ENCODE assay signal across 12 cellular contexts in genomic region chr9:89481161-89481915, GRCh38. TPM values are rescaled to one million over a fixed set of nuclear protein-coding genes. Genes with fewer than 3 reads are reported as not detected.
DNase-seq lines count a peak whose midpoint lies in the region; ATAC-seq, FAIRE-seq and TF ChIP-seq lines count a peak whose summit lies in the region.
"Had no signal": no experiment of that assay in that cellular context is flagged by ENCODE, and none has a peak within 500 bp of the region (broad histone marks: within the 10 kb centered on the region; RNA-seq: fewer than 3 reads in every experiment).

No MANE protein-coding gene starts in this region.

- FAIRE-seq in small intestine (lab: Jason Lieb, UNC): no peak
- FAIRE-seq: GM12892 had no signal

- ATAC-seq in T-helper 17 cell: peak; percentile 29
- ATAC-seq in natural killer cell treated with Interleukin-12 subunit alpha and Interleukin-12 subunit beta and Interleukin-15 and Interleukin-18, amount 100 ng/mL, for 72 hours: peak in 1 of 2 donors; percentile 17
- ATAC-seq in HG02884 (IDR thresholded peaks at IDR 0.05; ENCODE audit: unreplicated experiment): no peak
- no peak for ATAC-seq in HG02852 (IDR thresholded peaks at IDR 0.05; ENCODE audit: unreplicated experiment)

- peak overlapping the region; percentile 40 for H3K4me2 ChIP-seq in BLaER1

- H3K4me3 Mint-ChIP-seq in T-helper 17 cell: peak overlapping the region; percentile 99
- H3K4me3 Mint-ChIP-seq in activated naive CD8-positive, alpha-beta T cell treated with anti-CD3 and anti-CD28 coated beads for 36 hours: peak overlapping the region; percentile 82
- H3K4me3 Mint-ChIP-seq in natural killer cell treated with Interleukin-12 subunit alpha and Interleukin-12 subunit beta and Interleukin-15 and Interleukin-18, amount 100 ng/mL, for 72 hours: peak overlapping the region; percentile 82
- no peak overlapping the region for H3K4me3 Mint-ChIP-seq in progenitor cell of endocrine pancreas (ENCODE audit: low read depth)

- H3K4me3 ChIP-seq in BLaER1: no peak overlapping the region
- no peak overlapping the region for H3K4me3 ChIP-seq in small intestine (ENCODE audit: low read depth in 1 of 2, low read length in 2 of 2)

- H4K20me1 ChIP-seq in BLaER1: peaks cover 90% of the 10 kb centered on the region

- H3K27ac ChIP-seq in BLaER1 (peak overlapping the region; percentile 56), small intestine (ENCODE audit: low read depth in 1 of 2, low read length in 1 of 2) (peak overlapping the region in 1 of 2 donors; percentile 53)

- TF ChIP-seq CTCF in progenitor cell of endocrine pancreas (IDR thresholded peaks at IDR 0.05; ENCODE audit: unreplicated experiment): no peak

- 76 to 88% (median 79%) methylated on average over 18 of the region's 18 CpGs for WGBS in small intestine, 3 donors

- no peak overlapping the region for H3K9ac ChIP-seq in BLaER1

- H3K4me1 Mint-ChIP-seq in T-helper 17 cell (peaks cover 78% of the 10 kb centered on the region), progenitor cell of endocrine pancreas (ENCODE audit: low read depth) (peaks cover 13% of the 10 kb centered on the region)
- H3K4me1 Mint-ChIP-seq in activated naive CD8-positive, alpha-beta T cell treated with anti-CD3 and anti-CD28 coated beads for 36 hours: peaks cover 82% of the 10 kb centered on the region
- peaks cover 86 to 88% of the 10 kb centered on the region in 2 donors for H3K4me1 Mint-ChIP-seq in natural killer cell treated with Interleukin-12 subunit alpha and Interleukin-12 subunit beta and Interleukin-15 and Interleukin-18, amount 100 ng/mL, for 72 hours (ENCODE audit: low read depth in 2 of 2)

- peak overlapping the region; percentile 97 for H3K27ac Mint-ChIP-seq in T-helper 17 cell
- H3K27ac Mint-ChIP-seq in activated naive CD8-positive, alpha-beta T cell treated with anti-CD3 and anti-CD28 coated beads for 36 hours: peak overlapping the region; percentile 98
- peak overlapping the region; percentile 36 to 79 for H3K27ac Mint-ChIP-seq in natural killer cell treated with Interleukin-12 subunit alpha and Interleukin-12 subunit beta and Interleukin-15 and Interleukin-18, amount 100 ng/mL, for 72 hours
- no peak overlapping the region for H3K27ac Mint-ChIP-seq in progenitor cell of endocrine pancreas

- H3K27me3 Mint-ChIP-seq in T-helper 17 cell (no peaks in the 10 kb centered on the region), progenitor cell of endocrine pancreas (no peaks in the 10 kb centered on the region)
- peaks cover 15% of the 10 kb centered on the region for H3K27me3 Mint-ChIP-seq in activated naive CD8-positive, alpha-beta T cell treated with anti-CD3 and anti-CD28 coated beads for 36 hours
- no peaks in the 10 kb centered on the region for H3K27me3 Mint-ChIP-seq in natural killer cell treated with Interleukin-12 subunit alpha and Interleukin-12 subunit beta and Interleukin-15 and Interleukin-18, amount 100 ng/mL, for 72 hours

- H3K36me3 Mint-ChIP-seq in T-helper 17 cell (ENCODE audit: low read depth) (peaks cover 19% of the 10 kb centered on the region), progenitor cell of endocrine pancreas (ENCODE audit: insufficient read depth) (peaks cover 7% of the 10 kb centered on the region)
- peaks cover 75% of the 10 kb centered on the region for H3K36me3 Mint-ChIP-seq in activated naive CD8-positive, alpha-beta T cell treated with anti-CD3 and anti-CD28 coated beads for 36 hours
- peaks cover 23% of the 10 kb centered on the region for H3K36me3 Mint-ChIP-seq in natural killer cell treated with Interleukin-12 subunit alpha and Interleukin-12 subunit beta and Interleukin-15 and Interleukin-18, amount 100 ng/mL, for 72 hours

- no peak for DNase-seq in T-helper 17 cell
- no peak for DNase-seq in activated naive CD8-positive, alpha-beta T cell treated with anti-CD3 and anti-CD28 coated beads for 36 hours
- no peak for DNase-seq in natural killer cell treated with Interleukin-12 subunit alpha and Interleukin-12 subunit beta and Interleukin-15 and Interleukin-18, amount 100 ng/mL, for 72 hours (ENCODE audit: low spot score)
- DNase-seq in progenitor cell of endocrine pancreas (ENCODE audit: low spot score, unreplicated experiment): no peak
- DNase-seq in small intestine: no peak
- DNase-seq: GOT3, NCI-H510A treated with DMSO at 0.1 percent for 48 hours, T1000 had no signal

- peaks cover 5% of the 10 kb centered on the region for H3K9me3 Mint-ChIP-seq in activated naive CD8-positive, alpha-beta T cell treated with anti-CD3 and anti-CD28 coated beads for 36 hours
- H3K9me3 Mint-ChIP-seq in natural killer cell treated with Interleukin-12 subunit alpha and Interleukin-12 subunit beta and Interleukin-15 and Interleukin-18, amount 100 ng/mL, for 72 hours: no peaks in the 10 kb centered on the region
- peaks cover 2% of the 10 kb centered on the region for H3K9me3 Mint-ChIP-seq in progenitor cell of endocrine pancreas (ENCODE audit: low read depth)

- peaks cover 18% of the 10 kb centered on the region for H3K9me3 ChIP-seq in BLaER1
- no peaks in the 10 kb centered on the region for H3K9me3 ChIP-seq in T-helper 17 cell (ENCODE audit: control insufficient read depth, low read length, poor library complexity, severe bottlenecking)
- no peaks in the 10 kb centered on the region for H3K9me3 ChIP-seq in small intestine (ENCODE audit: control insufficient read depth, low read depth)

- H3K4me1 ChIP-seq in BLaER1 (peaks cover 81% of the 10 kb centered on the region), small intestine (ENCODE audit: control insufficient read depth in 2 of 2, insufficient read depth in 1 of 2, low read depth in 1 of 2, low read length in 1 of 2) (peaks cover 0 to 15% of the 10 kb centered on the region in 2 donors)

- H3K36me3 ChIP-seq in BLaER1: peaks cover 51% of the 10 kb centered on the region
- no peaks in the 10 kb centered on the region for H3K36me3 ChIP-seq in small intestine (ENCODE audit: control insufficient read depth in 2 of 2, insufficient read depth in 2 of 2, low read length in 2 of 2)

- H3K27me3 ChIP-seq in BLaER1: no peaks in the 10 kb centered on the region
- no peaks in the 10 kb centered on the region for H3K27me3 ChIP-seq in small intestine (ENCODE audit: control insufficient read depth in 2 of 2, insufficient read depth in 2 of 2, low read length in 2 of 2)

RNA-seq across cellular contexts. Expression of gene SEMA4D, which starts 16.6 kb away (rescaled TPM):
- total RNA-seq in T-helper 17 cell (100 to 1,000 TPM; 250 to 312 TPM), progenitor cell of endocrine pancreas (63.1 and 65.3 TPM in 2 replicates)
- total RNA-seq in activated naive CD8-positive, alpha-beta T cell treated with anti-CD3 and anti-CD28 coated beads for 36 hours: 100 to 1,000 TPM; 239 to 245 TPM
- total RNA-seq in natural killer cell treated with Interleukin-12 subunit alpha and Interleukin-12 subunit beta and Interleukin-15 and Interleukin-18, amount 100 ng/mL, for 72 hours: 100 to 1,000 TPM; 169 to 237 TPM
- 1 to 10 TPM in 2 of 3 donors, under 1 TPM in 1; 0.67 to 8.8 (median 4.6) TPM for polyA plus RNA-seq in small intestine
